Comparison of ENCODE assay signal across 8 cellular contexts in genomic region chr7:77463641-77464040, GRCh38. TPM values are rescaled to one million over a fixed set of nuclear protein-coding genes. Genes with fewer than 3 reads are reported as not detected.
DNase-seq lines count a peak whose midpoint lies in the region; ATAC-seq and TF ChIP-seq lines count a peak whose summit lies in the region.
"Not testable (repeated sequence)": the region's sequence is repeated elsewhere in the genome, so short reads cannot be mapped to it uniquely, and the experiment has no call there.

No MANE protein-coding gene starts in this region.

- peaks cover 19% of the 10 kb centered on the region for H3K4me1 Mint-ChIP-seq in activated naive CD8-positive, alpha-beta T cell treated with anti-CD3 and anti-CD28 coated beads, Interleukin-2, amount 50 U/mL, for 24 hours

- peak overlapping the region in 1 of 2 donors; percentile 89 for H3K27ac ChIP-seq in left lung

- not testable (repeated sequence) for H3K36me3 ChIP-seq in left lung

- TF ChIP-seq CTCF in left lung (IDR thresholded peaks at IDR 0.05) = not testable (repeated sequence)

- H3K4me1 ChIP-seq in left lung = peaks cover 0 to 54% of the 10 kb centered on the region in 2 donors

- DNase-seq in GM04504 (ENCODE audit: low read depth) = peak; percentile 46
- peak; percentile 85 for DNase-seq in RKO (ENCODE audit: low spot score)
- peak; percentile 9 for DNase-seq in activated naive CD8-positive, alpha-beta T cell treated with anti-CD3 and anti-CD28 coated beads, Interleukin-2, amount 50 U/mL, for 24 hours
- not testable (repeated sequence) for DNase-seq in left lung
- peak; percentile 6 for DNase-seq in stimulated activated naive CD4-positive, alpha-beta T cell treated with Interleukin-2 at 50 U/mL for 16 hours (lab: John Stamatoyannopoulos, UW)

- H3K4me3 Mint-ChIP-seq in activated naive CD8-positive, alpha-beta T cell treated with anti-CD3 and anti-CD28 coated beads, Interleukin-2, amount 50 U/mL, for 24 hours = peak overlapping the region; percentile 1

- H3K36me3 Mint-ChIP-seq in activated naive CD8-positive, alpha-beta T cell treated with anti-CD3 and anti-CD28 coated beads, Interleukin-2, amount 50 U/mL, for 24 hours (ENCODE audit: low read depth) = not testable (repeated sequence)

- H3K9me3 Mint-ChIP-seq in activated naive CD8-positive, alpha-beta T cell treated with anti-CD3 and anti-CD28 coated beads, Interleukin-2, amount 50 U/mL, for 24 hours = not testable (repeated sequence)

- H3K27ac Mint-ChIP-seq in activated naive CD8-positive, alpha-beta T cell treated with anti-CD3 and anti-CD28 coated beads, Interleukin-2, amount 50 U/mL, for 24 hours = peak overlapping the region; percentile 50

- not testable (repeated sequence) for H3K27me3 Mint-ChIP-seq in activated naive CD8-positive, alpha-beta T cell treated with anti-CD3 and anti-CD28 coated beads, Interleukin-2, amount 50 U/mL, for 24 hours

- ATAC-seq in GM19455 (IDR thresholded peaks at IDR 0.05; ENCODE audit: unreplicated experiment) (peak; percentile 47), HG02852 (IDR thresholded peaks at IDR 0.05; ENCODE audit: unreplicated experiment) (peak; percentile 47), HG03565 (IDR thresholded peaks at IDR 0.05; ENCODE audit: unreplicated experiment) (peak; percentile 38), left lung (peak; percentile 26)
- ATAC-seq in activated naive CD8-positive, alpha-beta T cell treated with anti-CD3 and anti-CD28 coated beads, Interleukin-2, amount 50 U/mL, for 24 hours = peak; percentile 94

- intact Hi-C loops in left lung (cut with DNase I) = not testable (repeated sequence)

- not testable (repeated sequence) for H3K27me3 ChIP-seq in left lung

- H3K9me3 ChIP-seq in left lung = not testable (repeated sequence)

- not testable (repeated sequence) for H3K4me3 ChIP-seq in left lung

RNA-seq across cellular contexts. Expression of gene GSAP, which starts 47.5 kb away (rescaled TPM):
- 10 to 100 TPM; 40.9 to 45.4 TPM for total RNA-seq in left lung

Comparison
In these comparisons a context has a peak if more than half of its experiments do, and no peak if none do; other contexts are left out.
1. ATAC-seq: peak in every context shown above with its lines; median percentile 94 in activated naive CD8-positive, alpha-beta T cell treated with anti-CD3 and anti-CD28 coated beads, Interleukin-2, amount 50 U/mL, for 24 hours; 47 in GM19455; 47 in HG02852; 38 in HG03565; 26 in left lung.